ENCODE assay signal across 31 cellular contexts in genomic region chr22:27769012-27769411, GRCh38.
"Had no signal": no experiment of that assay in that cellular context is flagged by ENCODE, and none has a peak within 500 bp of the region (broad histone marks: within the 10 kb centered on the region; RNA-seq: fewer than 3 reads in every experiment).

No MANE protein-coding gene starts in this region.

- H3K36me3 Mint-ChIP-seq: activated CD4-positive, alpha-beta memory T cell treated with anti-CD3 and anti-CD28 coated beads for 36 hours; activated CD8-positive, alpha-beta memory T cell treated with anti-CD3 and anti-CD28 coated beads, Interleukin-2, amount 10 ng/mL, durations not matched to agents 7 days and 5 days; activated naive CD4-positive, alpha-beta T cell treated with anti-CD3 and anti-CD28 coated beads, Interleukin-2, amount 50 U/mL, for 72 hours; activated naive CD8-positive, alpha-beta T cell treated with anti-CD3 and anti-CD28 coated beads, Interleukin-2, amount 10 ng/mL, durations not matched to agents 7 days and 5 days had no signal

- FAIRE-seq: bronchial epithelial cell, colon, endothelial cell of umbilical vein had no signal

- H3K4me1 Mint-ChIP-seq: activated CD4-positive, alpha-beta T cell treated with anti-CD3 and anti-CD28 coated beads for 36 hours; activated CD4-positive, alpha-beta T cell treated with anti-CD3 and anti-CD28 coated beads, Interleukin-2, amount 10 ng/mL, durations not matched to agents 24 days and 14 days; activated CD8-positive, alpha-beta memory T cell treated with anti-CD3 and anti-CD28 coated beads, Interleukin-2, amount 10 ng/mL, durations not matched to agents 7 days and 5 days; activated naive CD8-positive, alpha-beta T cell treated with anti-CD3 and anti-CD28 coated beads, Interleukin-2, amount 10 ng/mL, durations not matched to agents 7 days and 5 days; central memory CD8-positive, alpha-beta T cell had no signal

- DNase-seq: activated CD4-positive, alpha-beta memory T cell treated with anti-CD3 and anti-CD28 coated beads for 36 hours; activated CD4-positive, alpha-beta T cell treated with anti-CD3 and anti-CD28 coated beads for 36 hours; activated CD4-positive, alpha-beta T cell treated with anti-CD3 and anti-CD28 coated beads, Interleukin-2, amount 10 ng/mL, durations not matched to agents 24 days and 14 days; activated CD4-positive, CD25-positive, alpha-beta regulatory T cell; activated CD4-positive, CD25-positive, alpha-beta regulatory T cell treated with anti-CD3 and anti-CD28 coated beads, Interleukin-2, amount 50 U/mL, for 72 hours; activated CD8-positive, alpha-beta memory T cell treated with anti-CD3 and anti-CD28 coated beads, Interleukin-2, amount 10 ng/mL, durations not matched to agents 7 days and 5 days; activated CD8-positive, alpha-beta memory T cell treated with anti-CD3 and anti-CD28 coated beads, Interleukin-2, amount 50 U/mL, for 4 hours; activated CD8-positive, alpha-beta T cell treated with anti-CD3 and anti-CD28 coated beads, Interleukin-2, amount 10 ng/mL, durations not matched to agents 7 days and 5 days; activated effector memory CD4-positive, alpha-beta T cell treated with anti-CD3 and anti-CD28 coated beads, Interleukin-2, amount 50 U/mL, for 16 hours; activated naive CD4-positive, alpha-beta T cell treated with anti-CD3 and anti-CD28 coated beads for 36 hours; activated naive CD8-positive, alpha-beta T cell treated with anti-CD3 and anti-CD28 coated beads, Interleukin-2, amount 10 ng/mL, durations not matched to agents 7 days and 5 days; activated T-cell treated with anti-CD3 and anti-CD28 coated beads, Interleukin-2, amount 50 U/mL, for 1 hour; activated T-cell treated with anti-CD3 and anti-CD28 coated beads, Interleukin-2, amount 50 U/mL, for 48 hours; brain microvascular endothelial cell; cortex of kidney; dermis blood vessel endothelial cell; effector CD4-positive, alpha-beta T cell; effector memory CD8-positive, alpha-beta T cell; esophagus squamous epithelium; foreskin melanocyte; T-helper 2 cell had no signal

- H3K4me3 ChIP-seq: ascending aorta, esophagus squamous epithelium, gastroesophageal sphincter had no signal

- H3K27me3 ChIP-seq: ascending aorta, brain microvascular endothelial cell, esophagus squamous epithelium, gastroesophageal sphincter had no signal

- H3K4me3 Mint-ChIP-seq: activated CD4-positive, alpha-beta memory T cell treated with anti-CD3 and anti-CD28 coated beads for 36 hours; activated CD4-positive, alpha-beta T cell treated with anti-CD3 and anti-CD28 coated beads for 36 hours; activated CD4-positive, alpha-beta T cell treated with anti-CD3 and anti-CD28 coated beads, Interleukin-2, amount 10 ng/mL, durations not matched to agents 24 days and 14 days; activated CD8-positive, alpha-beta memory T cell treated with anti-CD3 and anti-CD28 coated beads, Interleukin-2, amount 10 ng/mL, durations not matched to agents 7 days and 5 days; activated CD8-positive, alpha-beta T cell treated with anti-CD3 and anti-CD28 coated beads, Interleukin-2, amount 10 ng/mL, durations not matched to agents 7 days and 5 days; activated naive CD4-positive, alpha-beta T cell treated with anti-CD3 and anti-CD28 coated beads for 36 hours; activated naive CD8-positive, alpha-beta T cell treated with anti-CD3 and anti-CD28 coated beads, Interleukin-2, amount 10 ng/mL, durations not matched to agents 7 days and 5 days; activated T-helper 1 cell treated with anti-CD3 and anti-CD28 coated beads, Interleukin-12 subunit alpha, Interleukin-12 subunit beta, Interleukin-2, Interleukin-4 antibody, amounts not matched to agents 30 ng/mL and 10 ng/mL and 1 ng/mL, durations not matched to agents 14 hours and 24 hours and 36 hours; central memory CD8-positive, alpha-beta T cell; effector memory CD8-positive, alpha-beta T cell had no signal

- ATAC-seq: activated CD4-positive, alpha-beta T cell treated with anti-CD3 and anti-CD28 coated beads for 36 hours; activated CD8-positive, alpha-beta memory T cell treated with anti-CD3 and anti-CD28 coated beads, Interleukin-2, amount 10 ng/mL, durations not matched to agents 7 days and 5 days; activated CD8-positive, alpha-beta T cell treated with anti-CD3 and anti-CD28 coated beads, Interleukin-2, amount 10 ng/mL, durations not matched to agents 7 days and 5 days; activated naive CD4-positive, alpha-beta T cell treated with anti-CD3 and anti-CD28 coated beads, Interleukin-2, amount 50 U/mL, for 72 hours; effector memory CD8-positive, alpha-beta T cell; gastroesophageal sphincter had no signal

- H3K9me3 Mint-ChIP-seq: activated CD4-positive, alpha-beta memory T cell treated with anti-CD3 and anti-CD28 coated beads for 36 hours; activated CD4-positive, alpha-beta T cell treated with anti-CD3 and anti-CD28 coated beads, Interleukin-2, amount 10 ng/mL, durations not matched to agents 24 days and 14 days; activated naive CD4-positive, alpha-beta T cell treated with anti-CD3 and anti-CD28 coated beads for 36 hours; activated naive CD4-positive, alpha-beta T cell treated with anti-CD3 and anti-CD28 coated beads, Interleukin-2, amount 50 U/mL, for 72 hours; activated naive CD8-positive, alpha-beta T cell treated with anti-CD3 and anti-CD28 coated beads, Interleukin-2, amount 10 ng/mL, durations not matched to agents 7 days and 5 days; activated T-helper 1 cell treated with anti-CD3 and anti-CD28 coated beads, Interleukin-12 subunit alpha, Interleukin-12 subunit beta, Interleukin-2, Interleukin-4 antibody, amounts not matched to agents 30 ng/mL and 10 ng/mL and 1 ng/mL, durations not matched to agents 14 hours and 24 hours and 36 hours; activated T-helper 2 cell treated with anti-CD3 and anti-CD28 coated beads, Interferon-gamma antibody, Interleukin-2, Interleukin-4, amounts not matched to agents 10 μg/mL and 5 μg/mL and 100 μg/mL, durations not matched to agents 14 hours and 24 hours and 36 hours; central memory CD8-positive, alpha-beta T cell; effector memory CD8-positive, alpha-beta T cell had no signal

- H3K9me3 ChIP-seq: ascending aorta, esophagus squamous epithelium, gastroesophageal sphincter had no signal

- H3K27ac ChIP-seq: ascending aorta, brain microvascular endothelial cell, epithelial cell of prostate had no signal

- H3K27ac Mint-ChIP-seq: activated CD4-positive, alpha-beta memory T cell treated with anti-CD3 and anti-CD28 coated beads for 36 hours; activated CD4-positive, alpha-beta T cell treated with anti-CD3 and anti-CD28 coated beads for 36 hours; activated CD4-positive, alpha-beta T cell treated with anti-CD3 and anti-CD28 coated beads, Interleukin-2, amount 10 ng/mL, durations not matched to agents 24 days and 14 days; activated CD8-positive, alpha-beta memory T cell treated with anti-CD3 and anti-CD28 coated beads, Interleukin-2, amount 10 ng/mL, durations not matched to agents 7 days and 5 days; activated CD8-positive, alpha-beta T cell treated with anti-CD3 and anti-CD28 coated beads, Interleukin-2, amount 10 ng/mL, durations not matched to agents 7 days and 5 days; activated naive CD4-positive, alpha-beta T cell treated with anti-CD3 and anti-CD28 coated beads for 36 hours; activated naive CD4-positive, alpha-beta T cell treated with anti-CD3 and anti-CD28 coated beads, Interleukin-2, amount 50 U/mL, for 72 hours; activated naive CD8-positive, alpha-beta T cell treated with anti-CD3 and anti-CD28 coated beads, Interleukin-2, amount 10 ng/mL, durations not matched to agents 7 days and 5 days; activated T-helper 1 cell treated with anti-CD3 and anti-CD28 coated beads, Interleukin-12 subunit alpha, Interleukin-12 subunit beta, Interleukin-2, Interleukin-4 antibody, amounts not matched to agents 30 ng/mL and 10 ng/mL and 1 ng/mL, durations not matched to agents 14 hours and 24 hours and 36 hours; activated T-helper 2 cell treated with anti-CD3 and anti-CD28 coated beads, Interferon-gamma antibody, Interleukin-2, Interleukin-4, amounts not matched to agents 10 μg/mL and 5 μg/mL and 100 μg/mL, durations not matched to agents 14 hours and 24 hours and 36 hours; effector memory CD8-positive, alpha-beta T cell had no signal

- H3K27me3 Mint-ChIP-seq: activated CD4-positive, alpha-beta memory T cell treated with anti-CD3 and anti-CD28 coated beads for 36 hours; activated CD4-positive, alpha-beta T cell treated with anti-CD3 and anti-CD28 coated beads for 36 hours; central memory CD8-positive, alpha-beta T cell had no signal
